17 cellular contexts compared by ENCODE assay signal in the genomic region with DNA sequence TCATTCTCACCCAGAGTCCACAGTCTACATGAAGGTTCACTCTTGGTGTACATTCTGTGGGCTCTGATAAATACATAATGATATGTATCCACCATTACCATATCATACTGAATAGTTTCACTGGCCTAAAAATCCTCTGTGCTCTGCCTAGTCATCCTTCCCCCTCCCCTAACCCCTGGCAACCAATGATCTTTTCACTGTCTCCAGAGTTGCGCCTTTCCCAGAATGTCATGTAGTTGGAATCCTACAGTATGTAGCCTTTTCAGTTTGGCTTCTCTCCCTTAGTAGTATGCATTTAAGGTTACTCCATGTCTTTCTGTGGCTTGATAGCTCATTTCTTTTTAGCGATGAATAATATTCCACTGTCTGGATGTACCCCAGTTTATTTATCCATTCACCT.
"Had no signal": no experiment of that assay in that cellular context is flagged by ENCODE, and none has a peak within 500 bp of the region (broad histone marks: within the 10 kb centered on the region; RNA-seq: fewer than 3 reads in every experiment).

No MANE protein-coding gene starts in this region.

- H3K36me3 ChIP-seq: cardiac muscle cell, stomach had no signal

- DNase-seq: activated CD4-positive, CD25-positive, alpha-beta regulatory T cell treated with anti-CD3 and anti-CD28 coated beads, Interleukin-2, amount 50 U/mL, for 72 hours; activated CD8-positive, alpha-beta memory T cell treated with anti-CD3 and anti-CD28 coated beads for 24 hours; activated gamma-delta T cell; amniotic stem cell; dermis blood vessel endothelial cell; effector memory CD8-positive, alpha-beta T cell; immature natural killer cell; left ventricle myocardium superior; nephron progenitor cell; nucleus accumbens; stimulated activated CD4-positive, alpha-beta T cell treated with anti-CD3 and anti-CD28 coated beads, Interleukin-4, amount 100 ng/mL, for 24 hours; stomach; T-helper 1 cell; T-helper 9 cell had no signal

- H3K27ac ChIP-seq: cardiac muscle cell, epithelial cell of prostate, stomach, VCaP had no signal

- H3K9me3 ChIP-seq: stomach had no signal

- H3K4me3 ChIP-seq: cardiac muscle cell, stomach had no signal

- H3K27me3 ChIP-seq: cardiac muscle cell, stomach had no signal
